ENCODE assay signal across 1 cellular context in the genomic region with DNA sequence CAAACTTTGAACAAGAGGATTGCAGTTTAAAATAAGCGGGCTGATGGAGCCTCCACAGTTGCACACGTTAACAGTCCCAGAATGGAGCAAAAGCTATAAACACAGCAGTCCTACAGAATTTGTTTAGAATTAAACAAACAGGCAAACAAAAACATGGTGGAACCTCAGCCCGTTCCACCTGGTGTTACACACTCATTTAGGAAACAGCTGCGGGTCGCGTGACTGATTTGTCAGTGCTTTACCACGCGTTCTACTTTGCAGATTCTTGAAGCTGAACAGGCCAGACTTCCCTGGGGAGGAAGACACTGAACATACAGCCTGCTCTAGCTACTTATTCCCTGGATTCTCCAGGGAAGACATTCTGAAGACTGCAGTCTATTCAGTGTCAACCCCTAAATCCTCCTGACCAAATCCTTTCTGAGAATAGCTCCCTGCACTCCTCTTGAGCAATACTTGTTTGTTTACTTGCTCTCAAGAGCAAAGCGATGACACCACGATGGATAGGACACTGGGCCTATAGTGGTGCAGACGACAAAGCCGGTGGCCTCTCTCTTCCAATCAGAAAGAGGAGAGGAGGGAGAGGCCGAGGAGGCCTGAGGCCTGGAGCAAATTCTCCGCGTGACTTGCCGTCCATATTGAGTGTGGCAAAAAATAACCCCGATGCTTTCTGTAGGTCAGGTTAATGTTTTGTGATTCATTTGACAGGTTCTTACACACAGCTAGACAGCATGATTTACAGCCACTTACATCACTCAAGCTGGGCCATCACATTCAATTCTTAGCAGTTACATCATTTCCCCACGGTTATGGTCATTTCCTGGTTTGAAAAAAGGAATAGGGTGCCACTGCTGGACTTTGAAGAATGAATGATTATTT.
A peak's percentile ranks its signal among the peaks of the same experiment; 100 is the strongest.
TF ChIP-seq lines count a peak whose summit lies in the region.

No MANE protein-coding gene starts in this region.

TF ChIP-seq in HepG2, 621 proteins besides CTCF, POLR2A, EP300 and RAD21 (continued from another document and continues in another):
- TF ChIP-seq, protein P1, sequence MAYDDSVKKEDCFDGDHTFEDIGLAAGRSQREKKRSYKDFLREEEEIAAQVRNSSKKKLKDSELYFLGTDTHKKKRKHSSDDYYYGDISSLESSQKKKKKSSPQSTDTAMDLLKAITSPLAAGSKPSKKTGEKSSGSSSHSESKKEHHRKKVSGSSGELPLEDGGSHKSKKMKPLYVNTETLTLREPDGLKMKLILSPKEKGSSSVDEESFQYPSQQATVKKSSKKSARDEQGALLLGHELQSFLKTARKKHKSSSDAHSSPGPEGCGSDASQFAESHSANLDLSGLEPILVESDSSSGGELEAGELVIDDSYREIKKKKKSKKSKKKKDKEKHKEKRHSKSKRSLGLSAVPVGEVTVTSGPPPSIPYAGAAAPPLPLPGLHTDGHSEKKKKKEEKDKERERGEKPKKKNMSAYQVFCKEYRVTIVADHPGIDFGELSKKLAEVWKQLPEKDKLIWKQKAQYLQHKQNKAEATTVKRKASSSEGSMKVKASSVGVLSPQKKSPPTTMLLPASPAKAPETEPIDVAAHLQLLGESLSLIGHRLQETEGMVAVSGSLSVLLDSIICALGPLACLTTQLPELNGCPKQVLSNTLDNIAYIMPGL (CRISPR knock-in tag; IDR thresholded peaks at IDR 0.05; ENCODE audit: borderline replicate concordance in 1 of 2, low read depth in 1 of 2), result peak in 1 of 2 experiments; percentile 64; a peak in 2 of 4 replicates
- TF ChIP-seq ELF1 (CRISPR knock-in tag; IDR thresholded peaks at IDR 0.05), result peak; percentile 98
- TF ChIP-seq ATF1 (CRISPR knock-in tag; IDR thresholded peaks at IDR 0.05), result peak; percentile 98
- peak in 1 of 2 experiments; percentile 19; a peak in 2 of 4 replicates for TF ChIP-seq NR2F1 (CRISPR knock-in tag; IDR thresholded peaks at IDR 0.05)
- TF ChIP-seq NFYB (CRISPR knock-in tag; IDR thresholded peaks at IDR 0.05), result peak; percentile 100
- TF ChIP-seq SP5 (CRISPR knock-in tag; IDR thresholded peaks at IDR 0.05; ENCODE audit: borderline replicate concordance, low read depth), result peak; percentile 81
- no peak for TF ChIP-seq ZNF543 (CRISPR knock-in tag; IDR thresholded peaks at IDR 0.05)
- TF ChIP-seq CREB1 (IDR thresholded peaks at IDR 0.05), result peak; percentile 95
- TF ChIP-seq CREB1 (CRISPR knock-in tag; IDR thresholded peaks at IDR 0.05), result peak; percentile 98
- TF ChIP-seq, protein P2, sequence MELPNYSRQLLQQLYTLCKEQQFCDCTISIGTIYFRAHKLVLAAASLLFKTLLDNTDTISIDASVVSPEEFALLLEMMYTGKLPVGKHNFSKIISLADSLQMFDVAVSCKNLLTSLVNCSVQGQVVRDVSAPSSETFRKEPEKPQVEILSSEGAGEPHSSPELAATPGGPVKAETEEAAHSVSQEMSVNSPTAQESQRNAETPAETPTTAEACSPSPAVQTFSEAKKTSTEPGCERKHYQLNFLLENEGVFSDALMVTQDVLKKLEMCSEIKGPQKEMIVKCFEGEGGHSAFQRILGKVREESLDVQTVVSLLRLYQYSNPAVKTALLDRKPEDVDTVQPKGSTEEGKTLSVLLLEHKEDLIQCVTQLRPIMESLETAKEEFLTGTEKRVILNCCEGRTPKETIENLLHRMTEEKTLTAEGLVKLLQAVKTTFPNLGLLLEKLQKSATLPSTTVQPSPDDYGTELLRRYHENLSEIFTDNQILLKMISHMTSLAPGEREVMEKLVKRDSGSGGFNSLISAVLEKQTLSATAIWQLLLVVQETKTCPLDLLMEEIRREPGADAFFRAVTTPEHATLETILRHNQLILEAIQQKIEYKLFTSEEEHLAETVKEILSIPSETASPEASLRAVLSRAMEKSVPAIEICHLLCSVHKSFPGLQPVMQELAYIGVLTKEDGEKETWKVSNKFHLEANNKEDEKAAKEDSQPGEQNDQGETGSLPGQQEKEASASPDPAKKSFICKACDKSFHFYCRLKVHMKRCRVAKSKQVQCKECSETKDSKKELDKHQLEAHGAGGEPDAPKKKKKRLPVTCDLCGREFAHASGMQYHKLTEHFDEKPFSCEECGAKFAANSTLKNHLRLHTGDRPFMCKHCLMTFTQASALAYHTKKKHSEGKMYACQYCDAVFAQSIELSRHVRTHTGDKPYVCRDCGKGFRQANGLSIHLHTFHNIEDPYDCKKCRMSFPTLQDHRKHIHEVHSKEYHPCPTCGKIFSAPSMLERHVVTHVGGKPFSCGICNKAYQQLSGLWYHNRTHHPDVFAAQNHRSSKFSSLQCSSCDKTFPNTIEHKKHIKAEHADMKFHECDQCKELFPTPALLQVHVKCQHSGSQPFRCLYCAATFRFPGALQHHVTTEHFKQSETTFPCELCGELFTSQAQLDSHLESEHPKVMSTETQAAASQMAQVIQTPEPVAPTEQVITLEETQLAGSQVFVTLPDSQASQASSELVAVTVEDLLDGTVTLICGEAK (IDR thresholded peaks at IDR 0.05), result no peak
- TF ChIP-seq, protein P2 (CRISPR knock-in tag; IDR thresholded peaks at IDR 0.05), result peak; percentile 31; the same call in 1 of the 2 replicates
- TF ChIP-seq THRA (CRISPR knock-in tag; IDR thresholded peaks at IDR 0.05; ENCODE audit: borderline replicate concordance), result peak; percentile 89; the same call in 1 of the 2 replicates
- TF ChIP-seq, protein P3, sequence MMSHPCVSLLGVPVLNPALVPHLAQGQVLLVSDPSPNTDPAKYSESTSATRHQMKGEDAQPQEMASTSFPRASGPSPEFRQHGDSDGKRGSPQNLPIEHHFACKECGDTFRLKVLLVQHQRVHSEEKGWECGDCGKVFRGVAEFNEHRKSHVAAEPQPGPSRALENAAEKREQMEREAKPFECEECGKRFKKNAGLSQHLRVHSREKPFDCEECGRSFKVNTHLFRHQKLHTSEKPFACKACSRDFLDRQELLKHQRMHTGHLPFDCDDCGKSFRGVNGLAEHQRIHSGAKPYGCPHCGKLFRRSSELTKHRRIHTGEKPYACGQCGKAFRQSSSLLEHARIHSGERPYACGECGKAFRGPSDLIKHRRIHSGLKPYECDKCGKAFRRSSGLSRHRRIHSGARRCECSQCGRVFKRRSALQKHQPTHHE (CRISPR knock-in tag; IDR thresholded peaks at IDR 0.05; ENCODE audit: borderline replicate concordance), result peak; percentile 83; the same call in 1 of the 2 replicates
- peak; percentile 80 for TF ChIP-seq TARDBP (CRISPR knock-in tag; IDR thresholded peaks at IDR 0.05)
- TF ChIP-seq RXRA (CRISPR knock-in tag; IDR thresholded peaks at IDR 0.05), result peak; percentile 78; the same call in 1 of the 2 replicates
- TF ChIP-seq FOXK2 (IDR thresholded peaks at IDR 0.05), result peak; percentile 91
- TF ChIP-seq ZBTB3 (CRISPR knock-in tag; IDR thresholded peaks at IDR 0.05; ENCODE audit: borderline replicate concordance, low read depth), result no peak
- peak; percentile 90 for TF ChIP-seq HCFC1 (IDR thresholded peaks at IDR 0.05; ENCODE audit: low read depth, low read length)
- TF ChIP-seq KMT2A (CRISPR knock-in tag; IDR thresholded peaks at IDR 0.05), result peak; percentile 79; the same call in 1 of the 2 replicates
- TF ChIP-seq HDAC1 (CRISPR knock-in tag; IDR thresholded peaks at IDR 0.05), result peak; percentile 25
- no peak for TF ChIP-seq KIAA2018 (CRISPR knock-in tag; IDR thresholded peaks at IDR 0.05; ENCODE audit: borderline replicate concordance)
- peak; percentile 81 for TF ChIP-seq NCOA2 (CRISPR knock-in tag; IDR thresholded peaks at IDR 0.05)
- no peak for TF ChIP-seq ZNF839 (CRISPR knock-in tag; IDR thresholded peaks at IDR 0.05; ENCODE audit: borderline replicate concordance)
- TF ChIP-seq ZBTB20 (CRISPR knock-in tag; IDR thresholded peaks at IDR 0.05; ENCODE audit: borderline replicate concordance, low read depth), result peak; percentile 75; the same call in 1 of the 2 replicates
- no peak; the same call in 1 of the 2 replicates for TF ChIP-seq ZNF772 (CRISPR knock-in tag; IDR thresholded peaks at IDR 0.05)
- TF ChIP-seq, protein P4, sequence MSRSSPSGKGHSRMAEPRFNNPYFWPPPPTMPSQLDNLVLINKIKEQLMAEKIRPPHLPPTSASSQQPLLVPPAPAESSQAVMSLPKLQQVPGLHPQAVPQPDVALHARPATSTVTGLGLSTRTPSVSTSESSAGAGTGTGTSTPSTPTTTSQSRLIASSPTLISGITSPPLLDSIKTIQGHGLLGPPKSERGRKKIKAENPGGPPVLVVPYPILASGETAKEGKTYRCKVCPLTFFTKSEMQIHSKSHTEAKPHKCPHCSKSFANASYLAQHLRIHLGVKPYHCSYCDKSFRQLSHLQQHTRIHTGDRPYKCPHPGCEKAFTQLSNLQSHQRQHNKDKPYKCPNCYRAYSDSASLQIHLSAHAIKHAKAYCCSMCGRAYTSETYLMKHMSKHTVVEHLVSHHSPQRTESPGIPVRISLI (CRISPR knock-in tag; IDR thresholded peaks at IDR 0.05; ENCODE audit: borderline replicate concordance), result peak; percentile 81; the same call in 1 of the 2 replicates
- peak; percentile 97 for TF ChIP-seq ZBTB21 (CRISPR knock-in tag; IDR thresholded peaks at IDR 0.05)
- peak; percentile 66 for TF ChIP-seq NFIC (IDR thresholded peaks at IDR 0.05; ENCODE audit: low read length)
